8 cellular contexts compared by ENCODE assay signal in the genomic region with DNA sequence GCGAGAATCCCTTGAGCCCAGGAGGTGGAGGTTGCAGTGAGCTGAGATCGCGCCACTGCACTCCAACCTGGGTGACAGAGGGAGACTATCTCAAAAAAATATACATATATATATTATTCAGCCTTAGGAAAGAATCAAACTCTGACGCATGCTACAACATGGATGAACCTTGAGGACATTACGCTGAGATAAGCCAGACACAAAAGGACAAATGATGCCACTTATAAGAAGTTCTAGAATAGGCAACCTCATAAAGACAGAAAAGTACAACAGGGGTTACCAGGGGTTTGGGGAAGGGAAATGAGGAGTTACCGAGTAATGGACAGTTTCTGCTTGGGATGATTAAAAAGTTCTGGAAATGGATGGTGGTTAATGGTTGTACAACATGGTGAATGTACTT. TPM values are rescaled to one million over a fixed set of nuclear protein-coding genes. Genes with fewer than 3 reads are reported as not detected.
DNase-seq lines count a peak whose midpoint lies in the region; ATAC-seq and TF ChIP-seq lines count a peak whose summit lies in the region.

No MANE protein-coding gene starts in this region.

- TF ChIP-seq EP300 in neural cell (conservative IDR thresholded peaks at IDR 0.05; ENCODE audit: poor library complexity, severe bottlenecking), result no peak

- H4K20me1 ChIP-seq in BLaER1 treated with 17β-estradiol and CSF1 and Interleukin-3, amounts not matched to agents 10 nM and 100 nM, result peaks cover 0 to 53% (median 26%) of the 10 kb centered on the region in 11 experiments; a peak in 13 of 22 replicates
- H4K20me1 ChIP-seq in neural cell (ENCODE audit: insufficient read depth), result no peaks in the 10 kb centered on the region

- no peak for TF ChIP-seq POLR2A in NB4 (IDR thresholded peaks at IDR 0.05; ENCODE audit: extremely low read depth, insufficient read length)

- H3F3A ChIP-seq in neural cell (ENCODE audit: insufficient read depth, low read length, poor library complexity, severe bottlenecking), result peaks cover 2% of the 10 kb centered on the region

- peaks cover 40 to 46% (median 42%) of the 10 kb centered on the region in 11 experiments for H3K36me3 ChIP-seq in BLaER1 treated with 17β-estradiol and CSF1 and Interleukin-3, amounts not matched to agents 10 nM and 100 nM
- peaks cover 38% of the 10 kb centered on the region for H3K36me3 ChIP-seq in effector memory CD4-positive, alpha-beta T cell (ENCODE audit: control insufficient read depth, insufficient read depth, low read length)
- H3K36me3 ChIP-seq in neural cell (ENCODE audit: insufficient read depth, low read length), result peaks cover 5% of the 10 kb centered on the region

- H2AFZ ChIP-seq in neural cell (ENCODE audit: low read depth, low read length), result peak overlapping the region; percentile 91

- no peak for TF ChIP-seq RAD21 in neural cell (conservative IDR thresholded peaks at IDR 0.05)

- H3K27ac ChIP-seq in BLaER1 treated with 17β-estradiol and CSF1 and Interleukin-3, amounts not matched to agents 10 nM and 100 nM, result peak overlapping the region; percentile 75 to 91 (median 89); a peak in 21 of 22 replicates
- H3K27ac ChIP-seq in effector memory CD4-positive, alpha-beta T cell (ENCODE audit: insufficient read depth, low read length, poor library complexity, severe bottlenecking), result peak overlapping the region; percentile 75
- peak overlapping the region; percentile 97 for H3K27ac ChIP-seq in neural cell (ENCODE audit: low read length)

- peaks cover 7% of the 10 kb centered on the region for H3K79me2 ChIP-seq in neural cell (replicated peaks; ENCODE audit: insufficient read depth, low read length)

- no peak for ATAC-seq in GM21528 (IDR thresholded peaks at IDR 0.05; ENCODE audit: low FRiP score, unreplicated experiment)
- ATAC-seq in GM18502 (IDR thresholded peaks at IDR 0.05; ENCODE audit: poor library complexity, unreplicated experiment), result no peak

- peaks cover 21 to 35% (median 24%) of the 10 kb centered on the region in 10 experiments for H3K4me1 ChIP-seq in BLaER1 treated with 17β-estradiol and CSF1 and Interleukin-3, amounts not matched to agents 10 nM and 100 nM
- H3K4me1 ChIP-seq in effector memory CD4-positive, alpha-beta T cell (ENCODE audit: control insufficient read depth, insufficient read depth, low read length, poor library complexity, severe bottlenecking), result peaks cover 17% of the 10 kb centered on the region

- no peak for TF ChIP-seq CTCF in NB4 (IDR thresholded peaks at IDR 0.05; ENCODE audit: low read depth, low read length)
- no peak for TF ChIP-seq CTCF in neural cell (IDR thresholded peaks at IDR 0.05; ENCODE audit: poor library complexity, severe bottlenecking)
- TF ChIP-seq CTCF in GM20000 (IDR thresholded peaks at IDR 0.05; ENCODE audit: extremely low read depth, missing control alignments), result no peak

- peak overlapping the region; percentile 66 to 81 (median 77) for H3K4me3 ChIP-seq in BLaER1 treated with 17β-estradiol and CSF1 and Interleukin-3, amounts not matched to agents 10 nM and 100 nM
- peak overlapping the region; percentile 66 for H3K4me3 ChIP-seq in NB4 (ENCODE audit: low read depth, low read length)
- H3K4me3 ChIP-seq in effector memory CD4-positive, alpha-beta T cell (ENCODE audit: insufficient read depth, low read depth, low read length, poor library complexity, severe bottlenecking), result peak overlapping the region; percentile 77
- peak overlapping the region; percentile 93 for H3K4me3 ChIP-seq in neural cell (ENCODE audit: low read length)

- H3K9me3 ChIP-seq in BLaER1 treated with 17β-estradiol and CSF1 and Interleukin-3, amounts not matched to agents 10 nM and 100 nM (replicated peaks in 1 of 11), result no peaks in the 10 kb centered on the region
- H3K9me3 ChIP-seq in effector memory CD4-positive, alpha-beta T cell (ENCODE audit: control insufficient read depth, low read length), result no peaks in the 10 kb centered on the region
- H3K9me3 ChIP-seq in neural cell (ENCODE audit: low read length), result no peaks in the 10 kb centered on the region

- DNase-seq in NB4 (ENCODE audit: low read depth) (no peak), T1000 (lab: John Stamatoyannopoulos, UW) (no peak), GM20000 (ENCODE audit: low spot score) (no peak)
- no peak for DNase-seq in effector memory CD4-positive, alpha-beta T cell

- H3K27me3 ChIP-seq in BLaER1 treated with 17β-estradiol and CSF1 and Interleukin-3, amounts not matched to agents 10 nM and 100 nM, result no peaks in the 10 kb centered on the region
- H3K27me3 ChIP-seq in effector memory CD4-positive, alpha-beta T cell (replicated peaks; ENCODE audit: control insufficient read depth, insufficient read depth, low read length, poor library complexity, severe bottlenecking), result no peaks in the 10 kb centered on the region
- no peaks in the 10 kb centered on the region for H3K27me3 ChIP-seq in neural cell (ENCODE audit: insufficient read depth, low read depth, low read length)

- no peaks in the 10 kb centered on the region for H3K9me2 ChIP-seq in neural cell (ENCODE audit: insufficient read depth, low read length)

- H3K9ac ChIP-seq in BLaER1 treated with 17β-estradiol and CSF1 and Interleukin-3, amounts not matched to agents 10 nM and 100 nM, result peak overlapping the region; percentile 85 to 93 (median 89)
- peak overlapping the region; percentile 98 for H3K9ac ChIP-seq in neural cell (ENCODE audit: low read length)

- H3K4me2 ChIP-seq in BLaER1 treated with 17β-estradiol and CSF1 and Interleukin-3, amounts not matched to agents 10 nM and 100 nM, result peak overlapping the region; percentile 65 to 95 (median 83)
- H3K4me2 ChIP-seq in neural cell (ENCODE audit: low read length), result peak overlapping the region; percentile 97

TF ChIP-seq in neural cell, 6 proteins besides CTCF, POLR2A, EP300 and RAD21:
- TF ChIP-seq, protein P1, sequence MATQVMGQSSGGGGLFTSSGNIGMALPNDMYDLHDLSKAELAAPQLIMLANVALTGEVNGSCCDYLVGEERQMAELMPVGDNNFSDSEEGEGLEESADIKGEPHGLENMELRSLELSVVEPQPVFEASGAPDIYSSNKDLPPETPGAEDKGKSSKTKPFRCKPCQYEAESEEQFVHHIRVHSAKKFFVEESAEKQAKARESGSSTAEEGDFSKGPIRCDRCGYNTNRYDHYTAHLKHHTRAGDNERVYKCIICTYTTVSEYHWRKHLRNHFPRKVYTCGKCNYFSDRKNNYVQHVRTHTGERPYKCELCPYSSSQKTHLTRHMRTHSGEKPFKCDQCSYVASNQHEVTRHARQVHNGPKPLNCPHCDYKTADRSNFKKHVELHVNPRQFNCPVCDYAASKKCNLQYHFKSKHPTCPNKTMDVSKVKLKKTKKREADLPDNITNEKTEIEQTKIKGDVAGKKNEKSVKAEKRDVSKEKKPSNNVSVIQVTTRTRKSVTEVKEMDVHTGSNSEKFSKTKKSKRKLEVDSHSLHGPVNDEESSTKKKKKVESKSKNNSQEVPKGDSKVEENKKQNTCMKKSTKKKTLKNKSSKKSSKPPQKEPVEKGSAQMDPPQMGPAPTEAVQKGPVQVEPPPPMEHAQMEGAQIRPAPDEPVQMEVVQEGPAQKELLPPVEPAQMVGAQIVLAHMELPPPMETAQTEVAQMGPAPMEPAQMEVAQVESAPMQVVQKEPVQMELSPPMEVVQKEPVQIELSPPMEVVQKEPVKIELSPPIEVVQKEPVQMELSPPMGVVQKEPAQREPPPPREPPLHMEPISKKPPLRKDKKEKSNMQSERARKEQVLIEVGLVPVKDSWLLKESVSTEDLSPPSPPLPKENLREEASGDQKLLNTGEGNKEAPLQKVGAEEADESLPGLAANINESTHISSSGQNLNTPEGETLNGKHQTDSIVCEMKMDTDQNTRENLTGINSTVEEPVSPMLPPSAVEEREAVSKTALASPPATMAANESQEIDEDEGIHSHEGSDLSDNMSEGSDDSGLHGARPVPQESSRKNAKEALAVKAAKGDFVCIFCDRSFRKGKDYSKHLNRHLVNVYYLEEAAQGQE (IDR thresholded peaks at IDR 0.05; ENCODE audit: borderline replicate concordance), result no peak
- TF ChIP-seq EZH2 (IDR thresholded peaks at IDR 0.05; ENCODE audit: borderline replicate concordance, insufficient read depth, low read length, poor library complexity, severe bottlenecking), result no peak
- no peak for TF ChIP-seq TAF1 (IDR thresholded peaks at IDR 0.05; ENCODE audit: low read depth)
- TF ChIP-seq POLR2AphosphoS5 (IDR thresholded peaks at IDR 0.05), result no peak
- TF ChIP-seq SMC3 (conservative IDR thresholded peaks at IDR 0.05; ENCODE audit: poor library complexity), result no peak
- TF ChIP-seq MXI1 (conservative IDR thresholded peaks at IDR 0.05; ENCODE audit: poor library complexity, severe bottlenecking), result no peak

RNA-seq across cellular contexts. Expression of a gene that starts 0.7 kb away (rescaled TPM):
- polyA plus RNA-seq in neural cell, result 154 and 201 TPM in 2 replicates
- polyA minus RNA-seq in neural cell, result 88.9 and 108 TPM in 2 replicates

RNA-seq across cellular contexts. Expression of a gene that starts 59.0 kb away (rescaled TPM):
- polyA plus RNA-seq in neural cell, result 64.0 and 68.5 TPM in 2 replicates
- 27.8 and 29.9 TPM in 2 replicates for polyA minus RNA-seq in neural cell
